ENCODE assay signal across 11 cellular contexts in the genomic region with DNA sequence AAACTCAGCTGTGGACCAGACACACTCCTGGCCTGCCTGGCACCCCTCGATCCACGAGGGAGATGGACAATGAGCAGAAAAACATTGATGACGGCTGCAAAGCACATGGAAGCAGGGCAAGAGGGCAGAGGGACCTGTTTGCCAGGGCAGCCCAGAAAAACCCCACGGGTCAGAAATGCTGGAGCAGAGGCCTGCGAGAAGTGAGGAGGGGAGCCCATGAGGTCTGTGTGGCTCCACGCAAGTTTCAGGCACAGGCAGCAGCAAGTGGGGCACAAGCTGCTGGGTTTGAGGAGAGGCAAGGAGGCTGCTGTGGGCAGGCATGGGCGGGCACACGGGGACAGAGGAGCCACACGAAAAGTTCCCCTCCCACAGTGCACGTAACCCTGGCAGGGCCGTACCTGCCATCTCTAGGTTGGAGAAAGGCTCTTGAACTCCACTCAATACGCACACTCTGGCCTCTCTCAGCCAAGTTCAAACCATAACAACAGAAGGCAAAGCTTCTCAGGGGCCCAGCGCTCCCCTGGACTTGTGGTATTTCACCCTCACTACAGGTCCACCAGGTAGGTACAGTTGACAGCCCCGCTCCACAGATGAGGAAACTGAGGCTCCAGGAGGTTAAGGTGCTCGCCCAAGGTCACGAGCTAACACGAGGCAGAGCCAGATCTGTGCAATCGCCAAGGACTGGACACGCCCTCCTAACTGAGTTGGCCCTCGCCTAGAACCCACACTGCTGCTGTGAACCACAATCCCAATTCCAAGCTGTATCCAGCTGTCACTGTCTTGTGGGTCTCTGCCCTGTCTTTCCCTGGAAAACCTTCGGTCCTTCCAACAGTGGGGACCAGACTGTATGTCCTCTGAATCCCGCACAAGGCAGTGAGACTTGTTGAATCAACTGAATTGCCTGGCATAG.
DNase-seq lines count a peak whose midpoint lies in the region; ATAC-seq and TF ChIP-seq lines count a peak whose summit lies in the region.
"Had no signal": no experiment of that assay in that cellular context is flagged by ENCODE, and none has a peak within 500 bp of the region (broad histone marks: within the 10 kb centered on the region; RNA-seq: fewer than 3 reads in every experiment).

No MANE protein-coding gene starts in this region.

- H3K27ac ChIP-seq in CD4-positive, alpha-beta memory T cell (ENCODE audit: low read depth, low read length): no peak overlapping the region
- H3K27ac ChIP-seq in osteoblast (ENCODE audit: low read depth, low read length): no peak overlapping the region

- peaks cover 60% of the 10 kb centered on the region for H4K20me1 ChIP-seq in osteoblast (ENCODE audit: insufficient read depth, low read length)

- peaks cover 81% of the 10 kb centered on the region for H3K79me2 ChIP-seq in osteoblast (ENCODE audit: insufficient read depth, low read length)

- CTCF ChIA-PET in CD4-positive, alpha-beta memory T cell (lab: Charles Lee; ENCODE audit: partially characterized antibody): interaction anchor here (1.1 kb wide), 1 partner anchor 9 kb away, joined by 4 read pairs; no protein-coding TSS in a partner anchor

- H3K9me3 ChIP-seq in CD4-positive, alpha-beta memory T cell (ENCODE audit: control insufficient read depth in 1 of 2, low read length in 2 of 2): no peaks in the 10 kb centered on the region
- H3K9me3 ChIP-seq in NT2/D1 (ENCODE audit: insufficient read depth, low read length) (no peaks in the 10 kb centered on the region), osteoblast (ENCODE audit: low read depth, low read length) (no peaks in the 10 kb centered on the region)
- H3K9me3 ChIP-seq: ascending aorta, gastrocnemius medialis had no signal

- H3K4me3 Mint-ChIP-seq in CD4-positive, alpha-beta memory T cell: no peak overlapping the region
- H3K4me3 Mint-ChIP-seq in glutamatergic neuron (ENCODE audit: unreplicated experiment): peak overlapping the region; percentile 72

- peaks cover 58% of the 10 kb centered on the region for H3K4me1 ChIP-seq in CD4-positive, alpha-beta memory T cell (ENCODE audit: insufficient read depth, low read length)
- H3K4me1 ChIP-seq in NT2/D1 (ENCODE audit: insufficient read depth, insufficient read length) (peaks cover 36% of the 10 kb centered on the region), osteoblast (ENCODE audit: insufficient read depth, low read length) (peaks cover 25% of the 10 kb centered on the region)

- no peak overlapping the region for H3K4me2 ChIP-seq in osteoblast (ENCODE audit: insufficient read depth, low read length)

- DNase-seq in CD4-positive, alpha-beta memory T cell: no peak
- no peak for DNase-seq in NT2/D1 (ENCODE audit: low read depth, low spot score)
- peak; percentile 20 for DNase-seq in glutamatergic neuron
- peak; percentile 76 for DNase-seq in osteoblast (ENCODE audit: insufficient read length, low spot score, missing footprints)
- no peak for DNase-seq in activated effector memory CD4-positive, alpha-beta T cell treated with Interleukin-2 at 50 U/mL for 16 hours
- DNase-seq in T-helper 9 cell: no peak
- no peak for DNase-seq in DMS114 treated with DMSO at 0.1 percent for 48 hours (lab: John Stamatoyannopoulos, UW; ENCODE audit: unreplicated experiment)
- DNase-seq: gastrocnemius medialis, NCI-H526 treated with DMSO at 0.1 percent for 48 hours had no signal

- no peak for ATAC-seq in HG02870 (IDR thresholded peaks at IDR 0.05; ENCODE audit: unreplicated experiment)
- ATAC-seq: gastrocnemius medialis had no signal

- H3K9ac ChIP-seq in NT2/D1 (ENCODE audit: insufficient read length, low read depth): peak overlapping the region; percentile 1

- no peaks in the 10 kb centered on the region for H3K27me3 ChIP-seq in CD4-positive, alpha-beta memory T cell (ENCODE audit: insufficient read depth, low read length)
- no peaks in the 10 kb centered on the region for H3K27me3 ChIP-seq in NT2/D1 (ENCODE audit: insufficient read depth, insufficient read length)
- H3K27me3 ChIP-seq in osteoblast (ENCODE audit: insufficient read depth, low read length): no peaks in the 10 kb centered on the region
- H3K27me3 ChIP-seq: ascending aorta had no signal

- H3K27me3 Mint-ChIP-seq in CD4-positive, alpha-beta memory T cell: no peaks in the 10 kb centered on the region
- peaks cover 28% of the 10 kb centered on the region for H3K27me3 Mint-ChIP-seq in glutamatergic neuron (ENCODE audit: unreplicated experiment)

- H3K27ac Mint-ChIP-seq in CD4-positive, alpha-beta memory T cell: peak overlapping the region; percentile 52 to 91 (median 88)
- H3K27ac Mint-ChIP-seq in glutamatergic neuron (ENCODE audit: unreplicated experiment): peak overlapping the region; percentile 79

- H3K36me3 ChIP-seq in CD4-positive, alpha-beta memory T cell (ENCODE audit: insufficient read depth, low read length): peaks cover 21% of the 10 kb centered on the region
- peaks cover 36% of the 10 kb centered on the region for H3K36me3 ChIP-seq in NT2/D1 (ENCODE audit: insufficient read depth, insufficient read length, low read length)
- H3K36me3 ChIP-seq in osteoblast (ENCODE audit: insufficient read depth, low read length): no peaks in the 10 kb centered on the region
- H3K36me3 ChIP-seq: ascending aorta, gastrocnemius medialis had no signal

- no peaks in the 10 kb centered on the region for H3K9me3 Mint-ChIP-seq in CD4-positive, alpha-beta memory T cell
- H3K9me3 Mint-ChIP-seq in glutamatergic neuron (ENCODE audit: unreplicated experiment): peaks cover 25% of the 10 kb centered on the region

- H3K36me3 Mint-ChIP-seq in CD4-positive, alpha-beta memory T cell: peaks cover 0 to 7% of the 10 kb centered on the region in 2 donors
- peaks cover 3% of the 10 kb centered on the region for H3K36me3 Mint-ChIP-seq in glutamatergic neuron (ENCODE audit: unreplicated experiment)

- no peak overlapping the region for H2AFZ ChIP-seq in osteoblast (ENCODE audit: low read length)

- intact Hi-C loops in CD4-positive, alpha-beta memory T cell (cut with micrococcal nuclease): no loop called here

- no peak overlapping the region for H3K4me3 ChIP-seq in CD4-positive, alpha-beta memory T cell (ENCODE audit: low read length in 2 of 2)
- no peak overlapping the region for H3K4me3 ChIP-seq in NT2/D1 (ENCODE audit: insufficient read length, low read depth)
- no peak overlapping the region for H3K4me3 ChIP-seq in osteoblast (ENCODE audit: insufficient read depth, low read length)
- H3K4me3 ChIP-seq: ascending aorta, gastrocnemius medialis had no signal

- H3K4me1 Mint-ChIP-seq in CD4-positive, alpha-beta memory T cell: peaks cover 23 to 56% (median 45%) of the 10 kb centered on the region in 4 donors
- peaks cover 33% of the 10 kb centered on the region for H3K4me1 Mint-ChIP-seq in glutamatergic neuron (ENCODE audit: low read depth, unreplicated experiment)

- POLR2A ChIA-PET in CD4-positive, alpha-beta memory T cell (lab: Charles Lee; ENCODE audit: partially characterized antibody): interaction anchor here (1.3 kb wide), 1 partner anchor 8 kb away, joined by 4 read pairs; no protein-coding TSS in a partner anchor

- TF ChIP-seq CTCF in glutamatergic neuron (IDR thresholded peaks at IDR 0.05; ENCODE audit: partially characterized antibody, unreplicated experiment) (no peak), osteoblast (IDR thresholded peaks at IDR 0.05; ENCODE audit: extremely low read depth, low read depth, low read length) (no peak)

Comparison
In these comparisons a context has a peak if more than half of its experiments do, and no peak if none do; other contexts are left out.
1. DNase-seq: peak in glutamatergic neuron (single experiment) and osteoblast (single experiment); none in CD4-positive, alpha-beta memory T cell (0 of 5), NT2/D1 (single experiment), activated effector memory CD4-positive, alpha-beta T cell treated with Interleukin-2 at 50 U/mL for 16 hours (single experiment), T-helper 9 cell (single experiment) and DMS114 treated with DMSO at 0.1 percent for 48 hours (single experiment).